8 cellular contexts compared by ENCODE assay signal in the genomic region with DNA sequence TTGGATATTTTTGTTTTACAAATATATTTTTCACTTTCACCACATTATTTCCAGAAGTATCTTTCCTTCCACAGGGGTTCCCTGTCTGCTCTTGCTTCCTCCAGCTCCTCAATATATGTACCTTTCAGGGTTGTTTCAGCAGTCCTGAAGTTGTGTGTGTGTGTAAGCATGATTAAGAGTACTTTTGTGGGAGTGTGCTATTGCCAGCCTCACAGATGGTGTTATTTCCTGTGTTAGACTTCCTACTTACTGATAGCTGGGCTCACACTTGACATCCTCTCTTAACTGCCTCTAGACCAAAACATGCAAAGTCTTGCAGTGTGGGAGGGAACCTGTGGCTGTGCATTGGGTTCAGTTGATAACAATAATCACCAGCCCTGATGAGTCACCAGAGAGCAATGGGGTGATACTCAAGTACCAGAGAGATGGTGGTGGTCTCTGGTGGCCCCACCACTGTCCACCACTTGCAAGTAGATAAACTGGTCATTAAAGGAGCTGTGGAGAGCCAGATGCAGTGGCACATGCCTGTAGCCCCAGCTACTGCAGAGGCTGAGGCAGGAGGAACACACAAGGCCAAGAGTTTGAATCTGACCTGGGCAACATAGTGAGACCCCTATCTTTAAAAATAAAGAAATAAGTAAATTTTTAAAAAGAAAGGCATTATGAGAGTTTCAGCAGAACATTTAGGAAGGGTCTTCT.
DNase-seq lines count a peak whose midpoint lies in the region; ATAC-seq and TF ChIP-seq lines count a peak whose summit lies in the region.

No MANE protein-coding gene starts in this region.

- peak overlapping the region; percentile 63 for H3K4me2 ChIP-seq in KMS-11

- ATAC-seq in GM21619 (IDR thresholded peaks at IDR 0.05; ENCODE audit: unreplicated experiment): peak; percentile 86
- ATAC-seq in lung (ENCODE audit: insufficient read depth, low FRiP score): peak; percentile 63

- H3K4me3 ChIP-seq in GM12864 (ENCODE audit: low read depth, low read length) (no peak overlapping the region), KMS-11 (IDR thresholded peaks at IDR 0.05; ENCODE audit: insufficient read depth, low read depth, low read length) (no peak overlapping the region), lung (no peak overlapping the region)

- no peaks in the 10 kb centered on the region for H3K27me3 Mint-ChIP-seq in activated CD4-positive, alpha-beta memory T cell treated with anti-CD3 and anti-CD28 coated beads for 36 hours

- peak overlapping the region; percentile 55 for H3K27ac ChIP-seq in KMS-11
- peak overlapping the region in 1 of 2 donors; percentile 15 for H3K27ac ChIP-seq in lung (ENCODE audit: low read depth in 1 of 2, low read length in 1 of 2)

- intact Hi-C loops in activated CD4-positive, alpha-beta memory T cell treated with anti-CD3 and anti-CD28 coated beads for 36 hours (cut with micrococcal nuclease): loop anchor here (1.0 to 5.0 kb wide), 5 partner anchors 52 to 873 kb away; partner anchors contain the start of gene ZNF281

- TF ChIP-seq CTCF in GM12864 (IDR thresholded peaks at IDR 0.05; ENCODE audit: low read depth, low read length, missing control alignments) (no peak), KMS-11 (conservative IDR thresholded peaks at IDR 0.05; ENCODE audit: low read depth, low read length) (no peak), lung (IDR thresholded peaks at IDR 0.05; ENCODE audit: control extremely low read depth, extremely low read depth) (no peak)

- no peak overlapping the region for H3K4me3 Mint-ChIP-seq in activated CD4-positive, alpha-beta memory T cell treated with anti-CD3 and anti-CD28 coated beads for 36 hours

- CTCF ChIA-PET in activated CD4-positive, alpha-beta memory T cell treated with anti-CD3 and anti-CD28 coated beads for 36 hours (lab: Charles Lee): interaction anchor here (0.7 to 2.2 kb wide), 4 partner anchors 14 to 334 kb away, joined by 3 to 12 read pairs (median 4); no protein-coding TSS in a partner anchor

- H3K79me2 ChIP-seq in KMS-11 (ENCODE audit: insufficient read depth, low read depth): no peaks in the 10 kb centered on the region

- H3K27me3 ChIP-seq in KMS-11 (ENCODE audit: insufficient read depth, low read depth) (no peaks in the 10 kb centered on the region), lung (ENCODE audit: control insufficient read depth, insufficient read depth) (no peaks in the 10 kb centered on the region)

- H3K27ac Mint-ChIP-seq in activated CD4-positive, alpha-beta memory T cell treated with anti-CD3 and anti-CD28 coated beads for 36 hours: peak overlapping the region; percentile 86

- POLR2A ChIA-PET in activated CD4-positive, alpha-beta memory T cell treated with anti-CD3 and anti-CD28 coated beads for 36 hours (lab: Charles Lee): interaction anchor here (0.7 kb wide), 1 partner anchor 100 kb away, joined by 3 read pairs; no protein-coding TSS in a partner anchor

- H3K9me3 Mint-ChIP-seq in activated CD4-positive, alpha-beta memory T cell treated with anti-CD3 and anti-CD28 coated beads for 36 hours: no peaks in the 10 kb centered on the region

- H3K4me1 Mint-ChIP-seq in activated CD4-positive, alpha-beta memory T cell treated with anti-CD3 and anti-CD28 coated beads for 36 hours (ENCODE audit: low read depth): peaks cover 40% of the 10 kb centered on the region

- no peaks in the 10 kb centered on the region for H3K36me3 Mint-ChIP-seq in activated CD4-positive, alpha-beta memory T cell treated with anti-CD3 and anti-CD28 coated beads for 36 hours

- H4K20me1 ChIP-seq in KMS-11 (ENCODE audit: insufficient read depth): no peaks in the 10 kb centered on the region

- peak overlapping the region; percentile 59 for H2AFZ ChIP-seq in KMS-11 (ENCODE audit: low read depth)

- peaks cover 0 to under 1% of the 10 kb centered on the region in 2 donors for H3K9me3 ChIP-seq in lung (ENCODE audit: control insufficient read depth in 2 of 2, insufficient read depth in 1 of 2, low read length in 1 of 2)

- H3K9ac ChIP-seq in KMS-11: peak overlapping the region; percentile 5; the same call in 1 of the 2 replicates

- DNase-seq in GM12864 (ENCODE audit: low read depth) (peak; percentile 70), lung (ENCODE audit: low spot score) (peak; percentile 43), HPDE6-E6E7 (ENCODE audit: extremely low spot score) (no peak), ureter (ENCODE audit: low spot score) (no peak), GM19240 (ENCODE audit: insufficient read length, low spot score) (no peak)
- peak; percentile 70 for DNase-seq in activated CD4-positive, alpha-beta memory T cell treated with anti-CD3 and anti-CD28 coated beads for 36 hours

- H3K4me1 ChIP-seq in KMS-11 (ENCODE audit: low read depth, poor library complexity, severe bottlenecking): peaks cover 58% of the 10 kb centered on the region
- H3K4me1 ChIP-seq in lung (ENCODE audit: control insufficient read depth in 2 of 2, insufficient read depth in 2 of 2, low read length in 2 of 2): no peaks in the 10 kb centered on the region

- H3K36me3 ChIP-seq in KMS-11 (ENCODE audit: insufficient read depth) (no peaks in the 10 kb centered on the region), lung (ENCODE audit: control insufficient read depth in 2 of 2, insufficient read depth in 2 of 2, low read length in 2 of 2) (no peaks in the 10 kb centered on the region)

Comparison
In these comparisons a context has a peak if more than half of its experiments do, and no peak if none do; other contexts are left out.
1. DNase-seq: peak in GM12864 (single experiment), activated CD4-positive, alpha-beta memory T cell treated with anti-CD3 and anti-CD28 coated beads for 36 hours (single experiment) and lung (single experiment); none in HPDE6-E6E7 (single experiment), ureter (single experiment) and GM19240 (single experiment).